24 cellular contexts compared by ENCODE assay signal in genomic region chr12:97784904-97785303, GRCh38.
"Had no signal": no experiment of that assay in that cellular context is flagged by ENCODE, and none has a peak within 500 bp of the region (broad histone marks: within the 10 kb centered on the region; RNA-seq: fewer than 3 reads in every experiment).

No MANE protein-coding gene starts in this region.

- DNase-seq: colonic mucosa; effector CD8-positive, alpha-beta T cell; esophagus squamous epithelium; foreskin melanocyte; glutamatergic neuron; heart right ventricle; hippocampal formation; left ventricle myocardium superior; lower lobe of right lung; natural killer cell; occipital lobe; ovary; posterior cingulate gyrus; psoas muscle; right cardiac atrium; sigmoid colon; stimulated activated CD4-positive, alpha-beta T cell treated with anti-CD3 and anti-CD28 coated beads, Interleukin-4, amount 100 ng/mL, for 4 hours; stimulated activated naive CD8-positive, alpha-beta T cell treated with anti-CD3 and anti-CD28 coated beads, Interleukin-15, Interleukin-2, amounts not matched to agents 100 U/mL and 50 U/mL, for 24 hours; substantia nigra; testis; tibial artery had no signal

- H3K4me1 Mint-ChIP-seq: natural killer cell; stimulated activated memory B cell treated with anti-CD40 and anti-IgM and Interleukin-4, amounts not matched to agents 10 μg/mL and 1 μg/mL and 100 μg/mL, for 72 hours had no signal

- H3K36me3 Mint-ChIP-seq: natural killer cell; stimulated activated memory B cell treated with anti-CD40 and anti-IgM and Interleukin-4, amounts not matched to agents 10 μg/mL and 1 μg/mL and 100 μg/mL, for 72 hours; type B pancreatic cell had no signal

- H3K27ac ChIP-seq: colonic mucosa, esophagus squamous epithelium, heart right ventricle, lower lobe of right lung, ovary, psoas muscle, sigmoid colon, testis, tibial artery had no signal

- ATAC-seq: heart right ventricle; left ventricle myocardium superior; lower lobe of right lung; natural killer cell; psoas muscle; right cardiac atrium; stimulated activated memory B cell treated with anti-CD40 and anti-IgM and Interleukin-4, amounts not matched to agents 10 μg/mL and 1 μg/mL and 100 μg/mL, for 72 hours; stimulated activated naive CD8-positive, alpha-beta T cell treated with anti-CD3 and anti-CD28 coated beads, Interleukin-15, Interleukin-2, amounts not matched to agents 100 U/mL and 50 U/mL, for 24 hours had no signal

- H3K4me3 ChIP-seq: colonic mucosa, esophagus squamous epithelium, heart right ventricle, lower lobe of right lung, ovary, psoas muscle, sigmoid colon, testis, tibial artery had no signal

- H3K4me1 ChIP-seq: colonic mucosa, esophagus squamous epithelium, heart right ventricle, lower lobe of right lung, psoas muscle, sigmoid colon, testis, tibial artery had no signal

- H3K27ac Mint-ChIP-seq: dendritic cell treated with granulocyte-macrophage colony-stimulating factor and Interleukin-4, amounts not matched to agents 40 ng/mL and 50 ng/mL, for 4 days; natural killer cell; stimulated activated memory B cell treated with anti-CD40 and anti-IgM and Interleukin-4, amounts not matched to agents 10 μg/mL and 1 μg/mL and 100 μg/mL, for 72 hours; type B pancreatic cell had no signal

- H3K4me3 Mint-ChIP-seq: dendritic cell treated with granulocyte-macrophage colony-stimulating factor and Interleukin-4, amounts not matched to agents 40 ng/mL and 50 ng/mL, for 4 days; natural killer cell; stimulated activated memory B cell treated with anti-CD40 and anti-IgM and Interleukin-4, amounts not matched to agents 10 μg/mL and 1 μg/mL and 100 μg/mL, for 72 hours; type B pancreatic cell had no signal

- H3K27me3 Mint-ChIP-seq: dendritic cell treated with granulocyte-macrophage colony-stimulating factor and Interleukin-4, amounts not matched to agents 40 ng/mL and 50 ng/mL, for 4 days; stimulated activated memory B cell treated with anti-CD40 and anti-IgM and Interleukin-4, amounts not matched to agents 10 μg/mL and 1 μg/mL and 100 μg/mL, for 72 hours; type B pancreatic cell had no signal

- H3K27me3 ChIP-seq: colonic mucosa, esophagus squamous epithelium, heart right ventricle, ovary, sigmoid colon, testis, tibial artery had no signal

- H3K9me3 Mint-ChIP-seq: type B pancreatic cell had no signal

- H3K36me3 ChIP-seq: colonic mucosa, esophagus squamous epithelium, heart right ventricle, lower lobe of right lung, ovary, sigmoid colon, tibial artery had no signal
